9 cellular contexts compared by ENCODE assay signal in the genomic region with DNA sequence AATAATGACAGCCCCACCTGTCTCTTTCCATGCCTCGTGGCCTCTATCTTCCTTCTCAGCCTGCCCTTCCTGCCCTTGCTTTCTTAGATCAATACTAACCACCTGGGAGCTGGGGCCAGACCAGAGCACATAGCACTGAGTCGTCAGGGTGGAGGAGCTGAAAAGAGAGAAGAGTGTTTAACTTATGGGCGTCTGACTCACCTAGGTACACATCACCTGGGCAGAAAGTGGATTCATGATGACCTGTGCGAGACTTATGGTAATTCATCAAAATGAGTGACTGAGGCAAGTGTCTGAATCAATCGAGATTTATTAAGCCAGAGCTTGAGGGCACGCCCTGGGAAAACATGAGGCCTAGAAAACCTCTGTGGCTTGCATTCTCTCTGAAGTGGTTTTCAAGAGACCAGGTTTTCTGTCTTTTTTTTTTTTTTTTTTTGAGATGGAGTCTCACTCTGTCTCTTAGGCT. TPM values are rescaled to one million over a fixed set of nuclear protein-coding genes. Genes with fewer than 3 reads are reported as not detected.
DNase-seq lines count a peak whose midpoint lies in the region; ATAC-seq, FAIRE-seq and TF ChIP-seq lines count a peak whose summit lies in the region.
"Had no signal": no experiment of that assay in that cellular context is flagged by ENCODE, and none has a peak within 500 bp of the region (broad histone marks: within the 10 kb centered on the region; RNA-seq: fewer than 3 reads in every experiment).

No MANE protein-coding gene starts in this region.

- DNase-seq in LoVo (ENCODE audit: low spot score) = peak; percentile 95
- DNase-seq in mammary epithelial cell = peak; percentile 96
- peak in 2 of 3 experiments; percentile 22 to 24 for DNase-seq in stimulated activated CD4-positive, alpha-beta T cell treated with anti-CD3 and anti-CD28 coated beads, TNF-alpha, amount 100 ng/mL, for 4 hours (ENCODE audit: low read depth in 3 of 3)
- DNase-seq in hypothalamus (lab: John Stamatoyannopoulos, UW) = no peak
- DNase-seq in G401 (ENCODE audit: low spot score) = no peak
- no peak for DNase-seq in GM12892 (ENCODE audit: insufficient read length)
- no peak for DNase-seq in ecto neural progenitor cell (ENCODE audit: low spot score)
- DNase-seq: left ventricle myocardium inferior had no signal

- CTCF ChIA-PET in mammary epithelial cell (lab: Charles Lee; ENCODE audit: low non-redundant PET) = interaction anchor here (1.2 kb wide), 1 partner anchor 21 kb away, joined by 13 read pairs; no protein-coding TSS in a partner anchor

- peaks cover 4% of the 10 kb centered on the region for H3K27me3 ChIP-seq in mammary epithelial cell (ENCODE audit: insufficient read depth, low read length)

- no peak overlapping the region for H2AFZ ChIP-seq in mammary epithelial cell (ENCODE audit: low read depth, low read length)

- in situ Hi-C loops in mammary epithelial cell (cut with MboI; ENCODE audit: low sequenced_read_pairs in 2 of 2) (no loop called here), G401 (cut with HindIII; ENCODE audit: low sequenced_read_pairs) (no loop called here)

- no TSS peak for BruUV-seq in mammary epithelial cell (replicated peaks; lab: Mats Ljungman, UMichigan)

- no peak for FAIRE-seq in GM12892 (lab: Jason Lieb, UNC)

- intact Hi-C loops in mammary epithelial cell (cut with micrococcal nuclease) = no loop called here

- ATAC-seq in activated CD4-positive, CD25-positive, alpha-beta regulatory T cell treated with anti-CD3 and anti-CD28 coated beads, Interleukin-2, amount 50 U/mL, for 24 hours = peak; percentile 90 to 92

- no peaks in the 10 kb centered on the region for H3K9me3 ChIP-seq in mammary epithelial cell (replicated peaks; ENCODE audit: insufficient read depth, low read length)
- H3K9me3 ChIP-seq: left ventricle myocardium inferior had no signal

- no peaks in the 10 kb centered on the region for H3K79me2 ChIP-seq in mammary epithelial cell (ENCODE audit: insufficient read depth, low read length)

- H3K4me3 ChIP-seq in mammary epithelial cell (replicated peaks in 1 of 3; ENCODE audit: insufficient read depth in 1 of 3, low read depth in 2 of 3, low read length in 3 of 3) = no peak overlapping the region
- H3K4me3 ChIP-seq: left ventricle myocardium inferior had no signal

- H3K27ac ChIP-seq in mammary epithelial cell (ENCODE audit: insufficient read depth, low read depth, low read length) = peak overlapping the region; percentile 10
- H3K27ac ChIP-seq: left ventricle myocardium inferior had no signal

- WGBS in mammary epithelial cell (ENCODE audit: low coverage, missing lambda C conversion rate) = 5% methylated on average over 6 of the region's 6 CpGs

- TF ChIP-seq CTCF in mammary epithelial cell (conservative IDR thresholded peaks at IDR 0.05 in 1 of 2, IDR thresholded peaks at IDR 0.05 in 1 of 2; ENCODE audit: extremely low read depth in 1 of 2, insufficient read depth in 1 of 2, low read depth in 1 of 2, low read length in 2 of 2) = no peak

- no peaks in the 10 kb centered on the region for H3K36me3 ChIP-seq in mammary epithelial cell (ENCODE audit: insufficient read depth, low read length)
- H3K36me3 ChIP-seq: left ventricle myocardium inferior had no signal

- H3K4me2 ChIP-seq in mammary epithelial cell (ENCODE audit: insufficient read depth, low read depth, low read length) = peak overlapping the region; percentile 23

- no peaks in the 10 kb centered on the region for H4K20me1 ChIP-seq in mammary epithelial cell (ENCODE audit: insufficient read depth, low read length)

- TF ChIP-seq POLR2A in GM12892 (IDR thresholded peaks at IDR 0.05; ENCODE audit: low read depth, low read length) = no peak

- H3K9ac ChIP-seq in mammary epithelial cell (ENCODE audit: insufficient read depth, low read length) = no peak overlapping the region

- dilution Hi-C loops in mammary epithelial cell (cut with HindIII; ENCODE audit: low sequenced_read_pairs) = no loop called here

- H3K4me1 ChIP-seq in mammary epithelial cell (ENCODE audit: insufficient read depth, low read length) = peaks cover 26% of the 10 kb centered on the region
- H3K4me1 ChIP-seq: left ventricle myocardium inferior had no signal

RNA-seq across cellular contexts. Expression of gene CEACAM6, which starts 19.2 kb away (rescaled TPM):
- under 1 TPM; under 0.01 to 0.56 TPM for total RNA-seq in mammary epithelial cell
- polyA plus RNA-seq in mammary epithelial cell = 0.31 TPM
- not detected for polyA minus RNA-seq in mammary epithelial cell
- not detected in 2 replicates for total RNA-seq in G401 (2014; rRNA removed; shearing (Covaris generic))
- not detected for polyA plus RNA-seq in GM12892 (2012; ENCODE audit: missing spikeins)

RNA-seq across cellular contexts. Expression of gene CEACAM3, which starts 21.8 kb away (rescaled TPM):
- total RNA-seq in mammary epithelial cell = not detected
- not detected for polyA plus RNA-seq in mammary epithelial cell
- not detected for polyA minus RNA-seq in mammary epithelial cell
- total RNA-seq in G401 (2014; rRNA removed; shearing (Covaris generic)) = not detected in 2 replicates
- not detected for polyA plus RNA-seq in GM12892 (2012; ENCODE audit: missing spikeins)
- total RNA-seq: left ventricle myocardium inferior had no signal

Comparison
In these comparisons a context has a peak if more than half of its experiments do, and no peak if none do; other contexts are left out.
1. DNase-seq: peak in LoVo (single experiment), mammary epithelial cell (single experiment) and stimulated activated CD4-positive, alpha-beta T cell treated with anti-CD3 and anti-CD28 coated beads, TNF-alpha, amount 100 ng/mL, for 4 hours (2 of 3); none in hypothalamus (0 of 51), G401 (single experiment), GM12892 (single experiment) and ecto neural progenitor cell (single experiment).